ENCODE assay signal across 1 cellular context in the genomic region with DNA sequence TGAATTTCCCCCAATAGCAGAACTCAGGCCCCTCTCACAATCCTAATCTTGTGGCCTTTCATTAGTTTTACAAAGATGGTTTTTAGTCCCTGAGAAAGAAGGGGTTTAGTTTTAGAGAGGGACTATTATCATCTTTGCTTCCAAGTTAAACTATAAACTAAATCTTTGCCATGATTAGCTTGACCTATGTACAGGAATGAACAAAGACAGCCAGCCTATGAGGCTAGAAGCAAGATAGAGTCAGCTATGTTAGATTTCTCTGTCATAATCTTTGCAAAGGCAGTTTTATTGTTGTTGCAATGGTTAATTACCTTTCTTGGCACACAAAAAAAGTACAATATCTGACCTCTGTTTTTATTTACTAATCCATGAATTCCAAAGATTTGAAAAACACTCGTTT.
TF ChIP-seq lines count a peak whose summit lies in the region.

No MANE protein-coding gene starts in this region.

TF ChIP-seq in GM23338, 12 proteins besides CTCF, POLR2A, EP300 and RAD21 (continued from another document):
- TF ChIP-seq STAT1 (IDR thresholded peaks at IDR 0.05; ENCODE audit: unreplicated experiment) (no peak), POLR2AphosphoS5 (IDR thresholded peaks at IDR 0.05; ENCODE audit: low read depth) (no peak)
